Comparison of ENCODE assay signal across 11 cellular contexts in genomic region chr20:48983423-48984400, GRCh38.
DNase-seq lines count a peak whose midpoint lies in the region; ATAC-seq and TF ChIP-seq lines count a peak whose summit lies in the region.
"Had no signal": no experiment of that assay in that cellular context is flagged by ENCODE, and none has a peak within 500 bp of the region (broad histone marks: within the 10 kb centered on the region; RNA-seq: fewer than 3 reads in every experiment).

No MANE protein-coding gene starts in this region.

- WGBS in esophagus squamous epithelium, 2 donors: 48 to 59% methylated on average over 5 of the region's 5 CpGs

- no peaks in the 10 kb centered on the region for H3K27me3 ChIP-seq in right atrium auricular region
- H3K27me3 ChIP-seq in esophagus squamous epithelium: no peaks in the 10 kb centered on the region
- H3K27me3 ChIP-seq: BLaER1, tibial nerve had no signal

- ATAC-seq in Right ventricle myocardium inferior (peak; percentile 79), GM18505 (IDR thresholded peaks at IDR 0.05; ENCODE audit: unreplicated experiment) (no peak)

- intact Hi-C loops in Right ventricle myocardium inferior (cut with DNase I) (no loop called here), esophagus squamous epithelium (cut with DNase I) (no loop called here)

- peak overlapping the region in 1 of 2 donors; percentile 56 for H3K27ac ChIP-seq in right atrium auricular region
- peak overlapping the region in 2 of 4 donors; percentile 24 to 59 for H3K27ac ChIP-seq in esophagus squamous epithelium
- H3K27ac ChIP-seq: BLaER1, tibial nerve had no signal

- H3K9me3 ChIP-seq in right atrium auricular region (no peaks in the 10 kb centered on the region), esophagus squamous epithelium (peaks cover 0 to 7% (median 4%) of the 10 kb centered on the region in 3 donors)
- H3K9me3 ChIP-seq: BLaER1 had no signal

- no peak overlapping the region for H3K4me3 ChIP-seq in right atrium auricular region
- H3K4me3 ChIP-seq in esophagus squamous epithelium: no peak overlapping the region
- H3K4me3 ChIP-seq: BLaER1, tibial nerve had no signal

- TF ChIP-seq CTCF in right atrium auricular region (IDR thresholded peaks at IDR 0.05): no peak
- no peak for TF ChIP-seq CTCF in esophagus squamous epithelium (IDR thresholded peaks at IDR 0.05)

- DNase-seq in Right ventricle myocardium inferior (ENCODE audit: missing footprints) (no peak), right atrium auricular region (ENCODE audit: low spot score) (no peak), brain pericyte (ENCODE audit: low read depth, low spot score) (peak; percentile 13), kidney tubule cell (ENCODE audit: low spot score) (peak; percentile 95), HuH-7 (ENCODE audit: low spot score) (no peak), esophagus squamous epithelium (lab: John Stamatoyannopoulos, UW) (no peak)
- DNase-seq in activated naive CD4-positive, alpha-beta T cell (lab: John Stamatoyannopoulos, UW): no peak
- DNase-seq: NCI-H2107 had no signal

- TF ChIP-seq POLR2A in GM18505 (IDR thresholded peaks at IDR 0.05; ENCODE audit: borderline replicate concordance, extremely low read depth, insufficient read depth, insufficient read length) (no peak), esophagus squamous epithelium (IDR thresholded peaks at IDR 0.05) (no peak)

- H3K4me1 ChIP-seq in right atrium auricular region: no peaks in the 10 kb centered on the region
- H3K4me1 ChIP-seq in esophagus squamous epithelium: peaks cover 0 to 23% (median 11%) of the 10 kb centered on the region in 3 donors
- H3K4me1 ChIP-seq: tibial nerve had no signal

- peaks cover 70% of the 10 kb centered on the region for H3K36me3 ChIP-seq in right atrium auricular region
- peaks cover 6 to 99% (median 31%) of the 10 kb centered on the region in 3 donors for H3K36me3 ChIP-seq in esophagus squamous epithelium

Comparison
In these comparisons a context has a peak if more than half of its experiments do, and no peak if none do; other contexts are left out.
1. DNase-seq: peak in brain pericyte (single experiment) and kidney tubule cell (single experiment); none in Right ventricle myocardium inferior (single experiment), right atrium auricular region (single experiment), HuH-7 (single experiment), activated naive CD4-positive, alpha-beta T cell (0 of 4) and esophagus squamous epithelium (single experiment).